Comparison of ENCODE assay signal across 8 cellular contexts in the genomic region with DNA sequence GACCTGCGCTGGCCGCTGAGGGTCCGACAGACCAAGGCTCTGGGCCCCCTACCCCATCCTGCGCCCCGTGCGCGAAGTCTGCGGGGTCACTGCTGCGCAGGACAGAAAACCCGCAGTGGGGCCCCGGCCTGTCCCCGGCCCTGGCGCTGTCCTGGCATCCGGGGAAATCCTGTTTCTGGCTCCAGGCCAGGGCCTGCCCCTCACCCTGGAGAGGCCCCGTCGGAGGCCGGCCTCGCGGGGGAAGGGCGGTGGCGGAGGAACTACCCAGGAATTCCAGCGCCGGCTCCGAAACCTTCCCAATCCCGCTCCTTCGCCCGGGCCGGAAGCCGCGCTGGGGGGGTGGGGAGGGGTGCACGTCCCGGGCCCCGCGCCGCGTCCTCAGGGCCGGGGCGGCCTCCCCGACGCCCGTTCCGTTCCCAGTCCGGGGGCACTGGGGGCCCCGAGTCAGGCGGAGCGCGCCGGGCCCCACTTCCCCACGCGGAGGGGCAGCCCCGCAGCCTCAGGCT.
DNase-seq lines count a peak whose midpoint lies in the region; ATAC-seq, FAIRE-seq and TF ChIP-seq lines count a peak whose summit lies in the region.

No MANE protein-coding gene starts in this region.

- H3K27me3 Mint-ChIP-seq in CD4-positive, CD25-positive, alpha-beta regulatory T cell, result no peaks in the 10 kb centered on the region
- H3K27me3 Mint-ChIP-seq in immature natural killer cell (ENCODE audit: low read depth in 3 of 3), result peaks cover 2 to 14% (median 4%) of the 10 kb centered on the region in 3 donors

- in situ Hi-C loops in GM13976 (cut with MboI; ENCODE audit: low sequenced_read_pairs, unreplicated experiment), result no loop called here

- peak overlapping the region; percentile 83 for H3K27ac ChIP-seq in CD4-positive, CD25-positive, alpha-beta regulatory T cell (ENCODE audit: insufficient read depth, low read length, poor library complexity, severe bottlenecking)
- peak overlapping the region; percentile 85; the same call in 1 of the 2 replicates for H3K27ac ChIP-seq in HUES6 (ENCODE audit: low read depth, low read length)

- TF ChIP-seq CTCF in bronchial epithelial cell (IDR thresholded peaks at IDR 0.05; ENCODE audit: insufficient read depth, low read length, severe bottlenecking) (no peak), GM13976 (IDR thresholded peaks at IDR 0.05; ENCODE audit: borderline replicate concordance, control extremely low read depth, extremely low read depth, insufficient read depth, missing control alignments) (no peak)

- peaks cover 0 to 22% (median 0%) of the 10 kb centered on the region in 4 donors for H3K4me1 Mint-ChIP-seq in CD4-positive, CD25-positive, alpha-beta regulatory T cell
- H3K4me1 Mint-ChIP-seq in immature natural killer cell, result peaks cover 0 to 6% of the 10 kb centered on the region in 2 donors
- peaks cover 7% of the 10 kb centered on the region for H3K4me1 Mint-ChIP-seq in stimulated activated effector memory CD8-positive, alpha-beta T cell treated with anti-CD3 and anti-CD28 coated beads, Interleukin-12 subunit alpha, Interleukin-12 subunit beta, amount 100 ng/mL, for 72 hours

- H3K9me3 Mint-ChIP-seq in CD4-positive, CD25-positive, alpha-beta regulatory T cell, result no peaks in the 10 kb centered on the region
- H3K9me3 Mint-ChIP-seq in immature natural killer cell, result no peaks in the 10 kb centered on the region
- H3K9me3 Mint-ChIP-seq in stimulated activated effector memory CD8-positive, alpha-beta T cell treated with anti-CD3 and anti-CD28 coated beads, Interleukin-12 subunit alpha, Interleukin-12 subunit beta, amount 100 ng/mL, for 72 hours, result no peaks in the 10 kb centered on the region

- H3K4me3 ChIP-seq in CD4-positive, CD25-positive, alpha-beta regulatory T cell (ENCODE audit: low read depth, low read length), result no peak overlapping the region
- H3K4me3 ChIP-seq in HUES6 (ENCODE audit: low read depth, low read length) (peak overlapping the region; percentile 59), bronchial epithelial cell (ENCODE audit: low read depth, low read length) (peak overlapping the region; percentile 51)

- H3K36me3 ChIP-seq in CD4-positive, CD25-positive, alpha-beta regulatory T cell (ENCODE audit: control insufficient read depth, insufficient read depth, low read length), result no peaks in the 10 kb centered on the region
- H3K36me3 ChIP-seq in HUES6 (ENCODE audit: control insufficient read depth, insufficient read depth, low read length) (no peaks in the 10 kb centered on the region; the same call in 1 of the 2 replicates), bronchial epithelial cell (ENCODE audit: control insufficient read depth, insufficient read depth, low read length) (peaks cover 1% of the 10 kb centered on the region)

- peaks cover 46% of the 10 kb centered on the region for H3K4me1 ChIP-seq in CD4-positive, CD25-positive, alpha-beta regulatory T cell (ENCODE audit: control insufficient read depth, insufficient read depth, low read length, poor library complexity, severe bottlenecking)
- peaks cover 46% of the 10 kb centered on the region for H3K4me1 ChIP-seq in HUES6 (ENCODE audit: control insufficient read depth, insufficient read depth, low read length)

- H3K27me3 ChIP-seq in CD4-positive, CD25-positive, alpha-beta regulatory T cell (ENCODE audit: control insufficient read depth, insufficient read depth, low read length), result no peaks in the 10 kb centered on the region
- H3K27me3 ChIP-seq in HUES6 (ENCODE audit: control insufficient read depth, insufficient read depth, low read length) (no peaks in the 10 kb centered on the region), bronchial epithelial cell (ENCODE audit: control insufficient read depth, insufficient read depth, low read length) (no peaks in the 10 kb centered on the region)

- H3K27ac Mint-ChIP-seq in CD4-positive, CD25-positive, alpha-beta regulatory T cell, result peak overlapping the region in 1 of 3 donors; percentile 79
- H3K27ac Mint-ChIP-seq in immature natural killer cell, result peak overlapping the region in 1 of 6 donors; percentile 87
- peak overlapping the region; percentile 69 for H3K27ac Mint-ChIP-seq in stimulated activated effector memory CD8-positive, alpha-beta T cell treated with anti-CD3 and anti-CD28 coated beads, Interleukin-12 subunit alpha, Interleukin-12 subunit beta, amount 100 ng/mL, for 72 hours

- H3K4me3 Mint-ChIP-seq in CD4-positive, CD25-positive, alpha-beta regulatory T cell, result peak overlapping the region in 1 of 4 donors; percentile 46
- no peak overlapping the region for H3K4me3 Mint-ChIP-seq in immature natural killer cell
- peak overlapping the region; percentile 49 for H3K4me3 Mint-ChIP-seq in stimulated activated effector memory CD8-positive, alpha-beta T cell treated with anti-CD3 and anti-CD28 coated beads, Interleukin-12 subunit alpha, Interleukin-12 subunit beta, amount 100 ng/mL, for 72 hours

- peak overlapping the region; percentile 79 for H3K9ac ChIP-seq in HUES6 (ENCODE audit: low read length)

- peak; percentile 7 to 22 for ATAC-seq in CD4-positive, CD25-positive, alpha-beta regulatory T cell (ENCODE audit: low read depth in 2 of 2)
- peak; percentile 3 for ATAC-seq in stimulated activated effector memory CD8-positive, alpha-beta T cell treated with anti-CD3 and anti-CD28 coated beads, Interleukin-12 subunit alpha, Interleukin-12 subunit beta, amount 100 ng/mL, for 72 hours
- ATAC-seq in HG02678 (IDR thresholded peaks at IDR 0.05; ENCODE audit: unreplicated experiment) (no peak), HG02973 (IDR thresholded peaks at IDR 0.05; ENCODE audit: unreplicated experiment) (no peak)

- no peaks in the 10 kb centered on the region for H3K36me3 Mint-ChIP-seq in CD4-positive, CD25-positive, alpha-beta regulatory T cell
- no peaks in the 10 kb centered on the region for H3K36me3 Mint-ChIP-seq in immature natural killer cell
- H3K36me3 Mint-ChIP-seq in stimulated activated effector memory CD8-positive, alpha-beta T cell treated with anti-CD3 and anti-CD28 coated beads, Interleukin-12 subunit alpha, Interleukin-12 subunit beta, amount 100 ng/mL, for 72 hours, result peaks cover 19% of the 10 kb centered on the region

- H3K9me3 ChIP-seq in CD4-positive, CD25-positive, alpha-beta regulatory T cell (ENCODE audit: control insufficient read depth in 2 of 2, low read length in 2 of 2), result no peaks in the 10 kb centered on the region
- H3K9me3 ChIP-seq in HUES6 (ENCODE audit: control insufficient read depth, insufficient read depth, low read depth, low read length), result no peaks in the 10 kb centered on the region

- DNase-seq in CD4-positive, CD25-positive, alpha-beta regulatory T cell, result peak in 1 of 3 donors; percentile 33
- DNase-seq in bronchial epithelial cell (ENCODE audit: low read depth), result no peak
- DNase-seq in immature natural killer cell, result peak in 2 of 3 donors; percentile 16 to 27
- DNase-seq in stimulated activated effector memory CD8-positive, alpha-beta T cell treated with anti-CD3 and anti-CD28 coated beads, Interleukin-12 subunit alpha, Interleukin-12 subunit beta, amount 100 ng/mL, for 72 hours (ENCODE audit: low spot score in 2 of 2), result no peak
- no peak for DNase-seq in GM13976 (ENCODE audit: low spot score)

- FAIRE-seq in bronchial epithelial cell (lab: Jason Lieb, UNC), result no peak

Comparison
In these comparisons a context has a peak if more than half of its experiments do, and no peak if none do; other contexts are left out.
1. ATAC-seq: peak in CD4-positive, CD25-positive, alpha-beta regulatory T cell (2 of 2) and stimulated activated effector memory CD8-positive, alpha-beta T cell treated with anti-CD3 and anti-CD28 coated beads, Interleukin-12 subunit alpha, Interleukin-12 subunit beta, amount 100 ng/mL, for 72 hours (single experiment); none in HG02678 (single experiment) and HG02973 (single experiment).
2. DNase-seq: peak in immature natural killer cell (2 of 3); none in bronchial epithelial cell (single experiment), stimulated activated effector memory CD8-positive, alpha-beta T cell treated with anti-CD3 and anti-CD28 coated beads, Interleukin-12 subunit alpha, Interleukin-12 subunit beta, amount 100 ng/mL, for 72 hours (0 of 2) and GM13976 (single experiment).